ENCODE assay signal across 23 cellular contexts in genomic region chr10:59959619-59960018, GRCh38.
"Had no signal": no experiment of that assay in that cellular context is flagged by ENCODE, and none has a peak within 500 bp of the region (broad histone marks: within the 10 kb centered on the region; RNA-seq: fewer than 3 reads in every experiment).

No MANE protein-coding gene starts in this region.

- H3K27me3 ChIP-seq: dorsolateral prefrontal cortex, esophagus squamous epithelium, gastroesophageal sphincter, pancreas, tibial nerve had no signal

- H3K27me3 Mint-ChIP-seq: progenitor cell of endocrine pancreas; stimulated activated memory B cell treated with anti-CD40 and anti-IgM and Interleukin-4, amounts not matched to agents 10 μg/mL and 1 μg/mL and 100 μg/mL, for 72 hours had no signal

- H3K36me3 Mint-ChIP-seq: immature natural killer cell; naive thymus-derived CD8-positive, alpha-beta T cell; stimulated activated memory B cell treated with anti-CD40 and anti-IgM and Interleukin-4, amounts not matched to agents 10 μg/mL and 1 μg/mL and 100 μg/mL, for 72 hours had no signal

- H3K27ac Mint-ChIP-seq: immature natural killer cell; progenitor cell of endocrine pancreas; stimulated activated memory B cell treated with anti-CD40 and anti-IgM and Interleukin-4, amounts not matched to agents 10 μg/mL and 1 μg/mL and 100 μg/mL, for 72 hours; stimulated activated naive CD8-positive, alpha-beta T cell treated with anti-CD3 and anti-CD28 coated beads, Interleukin-15, Interleukin-2, amounts not matched to agents 100 ng/mL and 50 ng/mL, for 24 hours had no signal

- DNase-seq: cortex of kidney; dorsolateral prefrontal cortex; effector CD8-positive, alpha-beta T cell; esophagus squamous epithelium; foreskin fibroblast; glutamatergic neuron; immature natural killer cell; kidney; left cardiac atrium; left ventricle myocardium inferior; lower lobe of right lung; mesendoderm; naive thymus-derived CD8-positive, alpha-beta T cell; nucleus accumbens; pancreas; right cardiac atrium; stimulated activated CD4-positive, alpha-beta T cell treated with anti-CD3 and anti-CD28 coated beads, Interleukin-4, amount 100 ng/mL, for 24 hours had no signal

- H3K9me3 ChIP-seq: esophagus squamous epithelium, gastroesophageal sphincter, left ventricle myocardium inferior, lower lobe of right lung, pancreas, tibial nerve had no signal

- ATAC-seq: gastroesophageal sphincter; left cardiac atrium; lower lobe of right lung; naive thymus-derived CD8-positive, alpha-beta T cell; pancreas; right cardiac atrium; stimulated activated memory B cell treated with anti-CD40 and anti-IgM and Interleukin-4, amounts not matched to agents 10 μg/mL and 1 μg/mL and 100 μg/mL, for 72 hours had no signal

- H3K36me3 ChIP-seq: esophagus squamous epithelium, gastroesophageal sphincter, left ventricle myocardium inferior, lower lobe of right lung, pancreas, tibial nerve had no signal

- H3K27ac ChIP-seq: dorsolateral prefrontal cortex, esophagus squamous epithelium, gastroesophageal sphincter, left ventricle myocardium inferior, lower lobe of right lung, pancreas, tibial nerve had no signal

- H3K4me1 ChIP-seq: gastroesophageal sphincter, left ventricle myocardium inferior, lower lobe of right lung, pancreas, tibial nerve had no signal

- H3K9me3 Mint-ChIP-seq: central memory CD8-positive, alpha-beta T cell; immature natural killer cell; naive thymus-derived CD8-positive, alpha-beta T cell; stimulated activated memory B cell treated with anti-CD40 and anti-IgM and Interleukin-4, amounts not matched to agents 10 μg/mL and 1 μg/mL and 100 μg/mL, for 72 hours; stimulated activated naive CD8-positive, alpha-beta T cell treated with anti-CD3 and anti-CD28 coated beads, Interleukin-15, Interleukin-2, amounts not matched to agents 100 ng/mL and 50 ng/mL, for 24 hours had no signal

- H3K4me1 Mint-ChIP-seq: central memory CD8-positive, alpha-beta T cell; immature natural killer cell; naive thymus-derived CD8-positive, alpha-beta T cell; stimulated activated memory B cell treated with anti-CD40 and anti-IgM and Interleukin-4, amounts not matched to agents 10 μg/mL and 1 μg/mL and 100 μg/mL, for 72 hours had no signal

- FAIRE-seq: kidney, pancreas had no signal

- H3K4me3 ChIP-seq: dorsolateral prefrontal cortex, esophagus squamous epithelium, gastroesophageal sphincter, left ventricle myocardium inferior, lower lobe of right lung, pancreas, tibial nerve had no signal

- H3K4me3 Mint-ChIP-seq: central memory CD8-positive, alpha-beta T cell; immature natural killer cell; naive thymus-derived CD8-positive, alpha-beta T cell; stimulated activated memory B cell treated with anti-CD40 and anti-IgM and Interleukin-4, amounts not matched to agents 10 μg/mL and 1 μg/mL and 100 μg/mL, for 72 hours; stimulated activated naive CD8-positive, alpha-beta T cell treated with anti-CD3 and anti-CD28 coated beads, Interleukin-15, Interleukin-2, amounts not matched to agents 100 ng/mL and 50 ng/mL, for 24 hours had no signal
